ENCODE assay signal across 1 cellular context in genomic region chr3:133745981-133746721, GRCh38.
TF ChIP-seq lines count a peak whose summit lies in the region.

Gene TF (plus strand): TSS chr3:133746393. CDS start chr3:133746441, 48 bp downstream.

TF ChIP-seq in HepG2, 621 proteins besides CTCF, POLR2A, EP300 and RAD21 (continued from another document and continues in another):
- TF ChIP-seq ZBTB40 (IDR thresholded peaks at IDR 0.05): no peak
- TF ChIP-seq ZBTB40 (CRISPR knock-in tag; IDR thresholded peaks at IDR 0.05): peak; percentile 69
- TF ChIP-seq HNRNPK (IDR thresholded peaks at IDR 0.05; ENCODE audit: low read depth, low read length, poor library complexity, severe bottlenecking): peak; percentile 91
- TF ChIP-seq ETS1 (CRISPR knock-in tag; IDR thresholded peaks at IDR 0.05): no peak
- TF ChIP-seq ZNF318 (CRISPR knock-in tag; IDR thresholded peaks at IDR 0.05): peak; percentile 97
- peak; percentile 94 for TF ChIP-seq ARNTL (CRISPR knock-in tag; IDR thresholded peaks at IDR 0.05)
- TF ChIP-seq DBP (CRISPR knock-in tag; IDR thresholded peaks at IDR 0.05; ENCODE audit: not compliant biosample characterization): peak; percentile 24
- no peak; the same call in 1 of the 2 replicates for TF ChIP-seq PBX3 (CRISPR knock-in tag; IDR thresholded peaks at IDR 0.05; ENCODE audit: borderline replicate concordance)
- peak; percentile 51; the same call in 1 of the 2 replicates for TF ChIP-seq JUND (CRISPR knock-in tag; IDR thresholded peaks at IDR 0.05)
- no peak; the same call in 1 of the 2 replicates for TF ChIP-seq TBX3 (IDR thresholded peaks at IDR 0.05; ENCODE audit: borderline replicate concordance)
- peak; percentile 38 for TF ChIP-seq SRSF1 (optimal IDR thresholded peaks at IDR 0.05; ENCODE audit: low read depth, low read length)
- TF ChIP-seq SRY (CRISPR knock-in tag; IDR thresholded peaks at IDR 0.05): peak; percentile 90; the same call in 1 of the 2 replicates
- peak; percentile 93 for TF ChIP-seq HES4 (CRISPR knock-in tag; IDR thresholded peaks at IDR 0.05; ENCODE audit: borderline replicate concordance)
- TF ChIP-seq SP2 (CRISPR knock-in tag; IDR thresholded peaks at IDR 0.05): peak; percentile 31; the same call in 1 of the 2 replicates
- TF ChIP-seq ZNF124 (CRISPR knock-in tag; IDR thresholded peaks at IDR 0.05): peak; percentile 85
- peak; percentile 93 for TF ChIP-seq HNF4G (IDR thresholded peaks at IDR 0.05; ENCODE audit: borderline replicate concordance, low read depth, low read length)
- peak; percentile 92 for TF ChIP-seq HNF4G (CRISPR knock-in tag; IDR thresholded peaks at IDR 0.05; ENCODE audit: borderline replicate concordance, low read depth)
- no peak for TF ChIP-seq ZC3H4 (CRISPR knock-in tag; IDR thresholded peaks at IDR 0.05; ENCODE audit: borderline replicate concordance)
- no peak for TF ChIP-seq CREB3 (CRISPR knock-in tag; IDR thresholded peaks at IDR 0.05)
- peak; percentile 96 for TF ChIP-seq ZNF281 (CRISPR knock-in tag; IDR thresholded peaks at IDR 0.05; ENCODE audit: borderline replicate concordance)
- TF ChIP-seq ZBTB8A (CRISPR knock-in tag; IDR thresholded peaks at IDR 0.05; ENCODE audit: borderline replicate concordance, low read depth): peak; percentile 80; the same call in 1 of the 2 replicates
- TF ChIP-seq ZNF605 (CRISPR knock-in tag; IDR thresholded peaks at IDR 0.05): peak; percentile 72
- peak; percentile 97 for TF ChIP-seq ZNF503 (CRISPR knock-in tag; IDR thresholded peaks at IDR 0.05)
